8 cellular contexts compared by ENCODE assay signal in genomic region chr2:95121150-95121494, GRCh38. TPM values are rescaled to one million over a fixed set of nuclear protein-coding genes. Genes with fewer than 3 reads are reported as not detected.
DNase-seq lines count a peak whose midpoint lies in the region; ATAC-seq, FAIRE-seq and TF ChIP-seq lines count a peak whose summit lies in the region.

No MANE protein-coding gene starts in this region.

- H4K20me1 ChIP-seq in H9 (ENCODE audit: control insufficient read depth, insufficient read depth, insufficient read length): no peaks in the 10 kb centered on the region

- H2BK120ac ChIP-seq in H9 (ENCODE audit: low read depth, low read length, poor library complexity, severe bottlenecking): no peak overlapping the region

- DNase-seq in H9: no peak
- DNase-seq in WERI-Rb-1: no peak
- DNase-seq in fibroblast of villous mesenchyme (ENCODE audit: low read depth): peak; percentile 55
- DNase-seq in psoas muscle: no peak
- DNase-seq in activated effector memory CD4-positive, alpha-beta T cell treated with Interleukin-2 at 50 U/mL for 16 hours: no peak
- no peak for DNase-seq in cerebellum (ENCODE audit: low spot score)
- DNase-seq in H54 (ENCODE audit: insufficient read length, low spot score): no peak

- no peak overlapping the region for H4K5ac ChIP-seq in H9 (ENCODE audit: insufficient read length, low read depth, low read length)

- H3K79me1 ChIP-seq in H9 (ENCODE audit: insufficient read depth, low read depth, low read length, poor library complexity, severe bottlenecking): peaks cover 3% of the 10 kb centered on the region

- H3K79me2 ChIP-seq in ACC112 (ENCODE audit: control insufficient read depth, insufficient read depth, low read length, unreplicated experiment): peaks cover 36% of the 10 kb centered on the region
- peaks cover 13% of the 10 kb centered on the region; the same call in 1 of the 2 replicates for H3K79me2 ChIP-seq in H9 (ENCODE audit: insufficient read depth, low read length)

- no peaks in the 10 kb centered on the region for H3K23me2 ChIP-seq in H9 (ENCODE audit: insufficient read length, low read depth, low read length, poor library complexity, severe bottlenecking)

- H3K27ac Mint-ChIP-seq in H9: peak overlapping the region in 2 of 3 experiments; percentile 95 to 96; a peak in 5 of 7 replicates

- H3K9ac ChIP-seq in H9 (ENCODE audit: extremely low read depth, insufficient read length, low read length): peak overlapping the region; percentile 92

- no peak overlapping the region for H2BK15ac ChIP-seq in H9 (ENCODE audit: low read depth, low read length)

- H3K36me3 Mint-ChIP-seq in H9 (ENCODE audit: insufficient read depth in 1 of 3, low read depth in 3 of 3): peaks cover 6 to 21% (median 18%) of the 10 kb centered on the region in 3 experiments

- H3K9me3 Mint-ChIP-seq in H9: peaks cover 0 to 3% of the 10 kb centered on the region in 2 experiments; a peak in 2 of 5 replicates

- no peak for TF ChIP-seq POLR2A in H54 (IDR thresholded peaks at IDR 0.05; ENCODE audit: low read depth, low read length)

- no peak overlapping the region for H4K91ac ChIP-seq in H9 (ENCODE audit: insufficient read length, low read depth, low read length)

- no peak overlapping the region for H3T11ph ChIP-seq in H9 (ENCODE audit: low read length)

- H3K4me3 ChIP-seq in ACC112 (ENCODE audit: low read depth, low read length): peak overlapping the region; percentile 100
- H3K4me3 ChIP-seq in WERI-Rb-1 (ENCODE audit: low read depth, low read length): peak overlapping the region; percentile 97
- peak overlapping the region; percentile 99 for H3K4me3 ChIP-seq in fibroblast of villous mesenchyme (ENCODE audit: low read depth, low read length)
- peak overlapping the region; percentile 92 for H3K4me3 ChIP-seq in psoas muscle

- no peak overlapping the region for H4K8ac ChIP-seq in H9 (replicated peaks; ENCODE audit: insufficient read length, low read depth, low read length)

- no CpG with 5 or more reads among the region's 20 CpGs for WGBS in H9 (ENCODE audit: extremely low coverage, insufficient read length, low lambda C conversion rate)
- 0 to 1% (median 0%) methylated on average over 20 of the region's 20 CpGs for WGBS in psoas muscle, 3 donors

- H2BK5ac ChIP-seq in H9 (ENCODE audit: insufficient read length, low read length): no peak overlapping the region

- intact Hi-C loops in psoas muscle (cut with DNase I): loop anchor here in 1 of 2 donors (2.0 kb wide), 1 partner anchor 38 kb away; the partner anchor contains the start of gene ZNF514

- H3K9me3 ChIP-seq in H9 (ENCODE audit: control insufficient read depth, low read depth, low read length) (no peaks in the 10 kb centered on the region), WERI-Rb-1 (ENCODE audit: severe bottlenecking) (no peaks in the 10 kb centered on the region), psoas muscle (no peaks in the 10 kb centered on the region)

- no peak for FAIRE-seq in H54 (lab: Jason Lieb, UNC)

- no peak overlapping the region for H2BK12ac ChIP-seq in H9 (ENCODE audit: insufficient read length, low read depth, low read length)

- peaks cover 7% of the 10 kb centered on the region; the same call in 1 of the 2 replicates for H3K36me3 ChIP-seq in ACC112 (ENCODE audit: insufficient read depth, low read length)
- peaks cover 12% of the 10 kb centered on the region for H3K36me3 ChIP-seq in WERI-Rb-1
- peaks cover 3 to 21% of the 10 kb centered on the region in 2 donors for H3K36me3 ChIP-seq in psoas muscle (ENCODE audit: insufficient read depth in 1 of 2, low read depth in 1 of 2)

- H3K18ac ChIP-seq in H9 (ENCODE audit: insufficient read length, low read depth, low read length): peak overlapping the region; percentile 7

- H3K23ac ChIP-seq in H9 (ENCODE audit: insufficient read length, low read depth, low read length): no peak overlapping the region

- H3K14ac ChIP-seq in H9 (ENCODE audit: insufficient read depth, low read length): peak overlapping the region; percentile 78

- ATAC-seq in psoas muscle: peak in 1 of 4 donors; percentile 8

- H3K4me1 Mint-ChIP-seq in H9: peaks cover 27% of the 10 kb centered on the region in 2 experiments

- peak overlapping the region; percentile 47 for H3K4me2 ChIP-seq in H9 (ENCODE audit: insufficient read depth, insufficient read length, low read length)

- H2BK20ac ChIP-seq in H9 (ENCODE audit: low read depth, low read length, poor library complexity, severe bottlenecking): no peak overlapping the region

- H2AK5ac ChIP-seq in H9 (ENCODE audit: insufficient read length, low read length): no peak overlapping the region

- no peak overlapping the region for H3K56ac ChIP-seq in H9 (ENCODE audit: insufficient read length, low read depth, low read length)

- H3K27me3 ChIP-seq in ACC112 (ENCODE audit: insufficient read depth, low read length) (no peaks in the 10 kb centered on the region), H9 (ENCODE audit: insufficient read depth, low read length) (no peaks in the 10 kb centered on the region; the same call in 1 of the 2 replicates), WERI-Rb-1 (ENCODE audit: insufficient read depth, low read depth, severe bottlenecking) (no peaks in the 10 kb centered on the region), psoas muscle (ENCODE audit: insufficient read depth in 3 of 3, low read length in 2 of 3) (no peaks in the 10 kb centered on the region)

- H2AFZ ChIP-seq in ACC112 (ENCODE audit: low read length, unreplicated experiment): peak overlapping the region; percentile 98
- H2AFZ ChIP-seq in H9 (ENCODE audit: low read length): peak overlapping the region; percentile 23

- H3K4me1 ChIP-seq in ACC112 (ENCODE audit: control insufficient read depth, insufficient read depth, low read length, unreplicated experiment) (peaks cover 6% of the 10 kb centered on the region), H9 (ENCODE audit: insufficient read depth, low read length) (no peaks in the 10 kb centered on the region; the same call in 1 of the 2 replicates), psoas muscle (peaks cover 25% of the 10 kb centered on the region)

- no peak for TF ChIP-seq CTCF in H9 (conservative IDR thresholded peaks at IDR 0.05)
- TF ChIP-seq CTCF in WERI-Rb-1 (IDR thresholded peaks at IDR 0.05; ENCODE audit: low read depth, low read length): no peak
- no peak for TF ChIP-seq CTCF in fibroblast of villous mesenchyme (IDR thresholded peaks at IDR 0.05; ENCODE audit: insufficient read depth, low read depth, low read length)
- TF ChIP-seq CTCF in psoas muscle (IDR thresholded peaks at IDR 0.05): no peak

- H3K27ac ChIP-seq in ACC112 (ENCODE audit: low read depth, low read length) (peak overlapping the region; percentile 88), H9 (ENCODE audit: insufficient read length, low read depth, low read length) (no peak overlapping the region), WERI-Rb-1 (peak overlapping the region; percentile 100), psoas muscle (peak overlapping the region; percentile 97)

- no peak overlapping the region for H3K4ac ChIP-seq in H9 (ENCODE audit: low read depth, low read length)

- peak overlapping the region; percentile 97 to 98 for H3K4me3 Mint-ChIP-seq in H9

- peaks cover 8% of the 10 kb centered on the region for H3K27me3 Mint-ChIP-seq in H9 (ENCODE audit: low read depth)

RNA-seq across cellular contexts. Expression of gene MRPS5, which starts 0.5 kb away (rescaled TPM):
- total RNA-seq in H9 (2021) (50.9 and 51.4 TPM in 2 replicates), fibroblast of villous mesenchyme (30.0 and 32.0 TPM in 2 replicates), psoas muscle (10 to 100 TPM; 45.6 to 79.0 (median 53.4) TPM), cerebellum (49.5 TPM)
- polyA plus RNA-seq in psoas muscle: 100 to 1,000 TPM in 2 of 3 donors, 10 to 100 TPM in 1; 96.3 to 180 (median 112) TPM

RNA-seq across cellular contexts. Expression of gene ZNF514, which starts 38.5 kb away (rescaled TPM):
- total RNA-seq in H9 (2021) (11.9 and 12.9 TPM in 2 replicates), fibroblast of villous mesenchyme (10.8 and 12.6 TPM in 2 replicates), psoas muscle (10 to 100 TPM; 11.0 to 14.5 (median 14.2) TPM), cerebellum (33.6 TPM)
- polyA plus RNA-seq in psoas muscle: 10 to 100 TPM in 1 of 3 donors, 1 to 10 TPM in 2; 6.4 to 15.3 (median 7.3) TPM

RNA-seq across cellular contexts. Expression of gene ZNF2, which starts 44.5 kb away (rescaled TPM):
- total RNA-seq in H9 (2021) (2.2 and 2.7 TPM in 2 replicates), fibroblast of villous mesenchyme (6.1 and 7.8 TPM in 2 replicates), psoas muscle (1 to 10 TPM; 2.4 to 5.5 (median 2.9) TPM), cerebellum (8.0 TPM)
- polyA plus RNA-seq in psoas muscle: 1 to 10 TPM; 1.7 to 3.2 (median 2.7) TPM
